Comparison of ENCODE assay signal across 10 cellular contexts in genomic region chr20:36408219-36408618, GRCh38.
DNase-seq lines count a peak whose midpoint lies in the region; ATAC-seq and TF ChIP-seq lines count a peak whose summit lies in the region.
"Had no signal": no experiment of that assay in that cellular context is flagged by ENCODE, and none has a peak within 500 bp of the region (broad histone marks: within the 10 kb centered on the region; RNA-seq: fewer than 3 reads in every experiment).

No MANE protein-coding gene starts in this region.

- no peak overlapping the region for H4K91ac ChIP-seq in neuronal stem cell (ENCODE audit: low read depth, low read length, poor library complexity)

- H2BK15ac ChIP-seq in neuronal stem cell (ENCODE audit: low read length): no peak overlapping the region

- TF ChIP-seq POLR2A in GM18505 (IDR thresholded peaks at IDR 0.05; ENCODE audit: borderline replicate concordance, extremely low read depth, insufficient read depth, insufficient read length): no peak

- H3K4me3 ChIP-seq in skeletal muscle satellite cell (ENCODE audit: low read length) (no peak overlapping the region), psoas muscle (no peak overlapping the region), neuronal stem cell (ENCODE audit: low read length in 2 of 2) (no peak overlapping the region)
- H3K4me3 ChIP-seq: pancreas had no signal

- H3K36me3 ChIP-seq in skeletal muscle satellite cell (ENCODE audit: insufficient read depth, low read length): no peaks in the 10 kb centered on the region
- H3K36me3 ChIP-seq in psoas muscle (ENCODE audit: insufficient read depth in 1 of 2, low read depth in 1 of 2): no peaks in the 10 kb centered on the region
- H3K36me3 ChIP-seq in neuronal stem cell (replicated peaks in 1 of 2; ENCODE audit: control insufficient read depth in 2 of 2, insufficient read depth in 2 of 2, low read length in 2 of 2): no peaks in the 10 kb centered on the region
- H3K36me3 ChIP-seq: pancreas had no signal

- H2BK12ac ChIP-seq in neuronal stem cell (ENCODE audit: low read length): no peak overlapping the region

- H3K9ac ChIP-seq in skeletal muscle satellite cell (ENCODE audit: low read depth, low read length): no peak overlapping the region
- no peak overlapping the region for H3K9ac ChIP-seq in neuronal stem cell (ENCODE audit: low read depth, low read length, poor library complexity)

- H3K4ac ChIP-seq in neuronal stem cell (ENCODE audit: low read length): no peak overlapping the region

- H3K4me2 ChIP-seq in skeletal muscle satellite cell (ENCODE audit: low read length) (peak overlapping the region; percentile 22), neuronal stem cell (ENCODE audit: insufficient read depth, low read length, poor library complexity, severe bottlenecking) (no peak overlapping the region)

- no peak overlapping the region for H3K23ac ChIP-seq in neuronal stem cell (ENCODE audit: low read depth, low read length, poor library complexity)

- no peak overlapping the region for H2AK5ac ChIP-seq in neuronal stem cell (ENCODE audit: low read depth, low read length)

- no peak overlapping the region for H3K14ac ChIP-seq in neuronal stem cell (ENCODE audit: low read length)

- peak; percentile 6 for DNase-seq in NCI-H345 (lab: John Stamatoyannopoulos, UW)
- DNase-seq in NCI-H345 treated with DMSO at 0.1 percent for 48 hours (lab: John Stamatoyannopoulos, UW; ENCODE audit: unreplicated experiment): no peak
- peak; percentile 77 for DNase-seq in NCI-H2227 treated with DMSO at 0.1 percent for 48 hours (lab: John Stamatoyannopoulos, UW)
- DNase-seq in dermis blood vessel endothelial cell: peak; percentile 74
- DNase-seq in psoas muscle: no peak
- no peak for DNase-seq in neuronal stem cell (ENCODE audit: low spot score)
- DNase-seq: MV-4-11 had no signal

- H3K27ac ChIP-seq in psoas muscle (no peak overlapping the region), neuronal stem cell (replicated peaks; ENCODE audit: low read length) (no peak overlapping the region)
- H3K27ac ChIP-seq: pancreas had no signal

- no peaks in the 10 kb centered on the region for H3K79me1 ChIP-seq in neuronal stem cell (ENCODE audit: low read depth, low read length)

- H3K18ac ChIP-seq in neuronal stem cell (ENCODE audit: low read length): no peak overlapping the region

- TF ChIP-seq CTCF in psoas muscle (IDR thresholded peaks at IDR 0.05): no peak

- H2BK5ac ChIP-seq in neuronal stem cell (ENCODE audit: low read length): no peak overlapping the region

- no peak overlapping the region for H4K8ac ChIP-seq in neuronal stem cell (ENCODE audit: low read depth, low read length)

- no peaks in the 10 kb centered on the region for H3K9me3 ChIP-seq in skeletal muscle satellite cell (replicated peaks; ENCODE audit: low read length)
- H3K9me3 ChIP-seq in psoas muscle: no peaks in the 10 kb centered on the region
- no peaks in the 10 kb centered on the region for H3K9me3 ChIP-seq in neuronal stem cell (replicated peaks in 1 of 2; ENCODE audit: control insufficient read depth in 2 of 2, insufficient read depth in 1 of 2, low read depth in 1 of 2, low read length in 2 of 2)
- H3K9me3 ChIP-seq: pancreas had no signal

- H2AFZ ChIP-seq in neuronal stem cell (ENCODE audit: low read length): no peak overlapping the region

- 20 to 29% (median 22%) methylated on average over 10 of the region's 10 CpGs for WGBS in psoas muscle, 3 donors
- WGBS in neuronal stem cell (ENCODE audit: extremely low coverage in 2 of 2, insufficient read length in 2 of 2, insufficient replicate concordance in 1 of 2), 2 donors: no CpG with 5 or more reads among the region's 10 CpGs

- H3K4me1 ChIP-seq in skeletal muscle satellite cell (ENCODE audit: control insufficient read depth, insufficient read depth, low read length) (peaks cover 10% of the 10 kb centered on the region), psoas muscle (no peaks in the 10 kb centered on the region), neuronal stem cell (ENCODE audit: control insufficient read depth in 2 of 2, insufficient read depth in 1 of 2, low read depth in 1 of 2, low read length in 2 of 2) (peaks cover 0 to 9% of the 10 kb centered on the region in 2 donors)
- H3K4me1 ChIP-seq: pancreas had no signal

- H3K27me3 ChIP-seq in skeletal muscle satellite cell (ENCODE audit: control insufficient read depth, insufficient read depth, low read length) (peaks cover 22% of the 10 kb centered on the region), psoas muscle (ENCODE audit: insufficient read depth in 3 of 3, low read length in 2 of 3) (peaks cover 0 to 24% (median 2%) of the 10 kb centered on the region in 3 donors), neuronal stem cell (ENCODE audit: control insufficient read depth in 3 of 3, insufficient read depth in 3 of 3, low read depth in 1 of 3, low read length in 3 of 3) (no peaks in the 10 kb centered on the region)
- H3K27me3 ChIP-seq: pancreas had no signal

- H2BK120ac ChIP-seq in neuronal stem cell (ENCODE audit: low read depth, low read length): no peak overlapping the region

- no peak for ATAC-seq in psoas muscle
- ATAC-seq in GM18505 (IDR thresholded peaks at IDR 0.05; ENCODE audit: unreplicated experiment): no peak

- intact Hi-C loops in psoas muscle (cut with DNase I): no loop called here

Comparison
In these comparisons a context has a peak if more than half of its experiments do, and no peak if none do; other contexts are left out.
1. DNase-seq: peak in NCI-H345 (single experiment), NCI-H2227 treated with DMSO at 0.1 percent for 48 hours (single experiment) and dermis blood vessel endothelial cell (single experiment); none in NCI-H345 treated with DMSO at 0.1 percent for 48 hours (single experiment), psoas muscle (0 of 2) and neuronal stem cell (single experiment).